13 cellular contexts compared by ENCODE assay signal in genomic region chrX:29903365-29903764, GRCh38.
DNase-seq lines count a peak whose midpoint lies in the region; ATAC-seq and TF ChIP-seq lines count a peak whose summit lies in the region.
"Had no signal": no experiment of that assay in that cellular context is flagged by ENCODE, and none has a peak within 500 bp of the region (broad histone marks: within the 10 kb centered on the region; RNA-seq: fewer than 3 reads in every experiment).

No MANE protein-coding gene starts in this region.

- no peak for TF ChIP-seq POLR2A in esophagus muscularis mucosa (IDR thresholded peaks at IDR 0.05; ENCODE audit: low read depth)
- no peak for TF ChIP-seq POLR2A in prostate gland (IDR thresholded peaks at IDR 0.05)

- H3K27ac ChIP-seq in Panc1 (ENCODE audit: low read length) (no peak overlapping the region), esophagus muscularis mucosa (replicated peaks in 1 of 4) (no peak overlapping the region), prostate gland (no peak overlapping the region)
- H3K27ac ChIP-seq: body of pancreas had no signal

- POLR2A ChIA-PET in Panc1 (lab: Charles Lee), result interaction anchor here (0.7 kb wide), 1 partner anchor 1315 kb away, joined by 3 read pairs; no protein-coding TSS in a partner anchor

- H3K4me3 ChIP-seq in GM12875 (ENCODE audit: low read depth, low read length) (no peak overlapping the region), Panc1 (ENCODE audit: low read depth in 2 of 2, low read length in 2 of 2) (no peak overlapping the region), esophagus muscularis mucosa (no peak overlapping the region), prostate gland (no peak overlapping the region)
- H3K4me3 ChIP-seq: body of pancreas had no signal

- in situ Hi-C loops in Panc1 (cut with HindIII; ENCODE audit: low pct_unique_long_range_greater_than_20kb, low sequenced_read_pairs), result no loop called here

- BruUV-seq in Panc1 (replicated peaks; lab: Mats Ljungman, UMichigan), result no TSS peak

- no peak overlapping the region for H3K4me3 Mint-ChIP-seq in osteocyte (ENCODE audit: unreplicated experiment)

- H3K27me3 Mint-ChIP-seq in osteocyte (ENCODE audit: unreplicated experiment), result no peaks in the 10 kb centered on the region

- TF ChIP-seq CTCF in GM12875 (IDR thresholded peaks at IDR 0.05; ENCODE audit: borderline replicate concordance, insufficient read depth, low read depth, low read length), result peak; percentile 24; the same call in 1 of the 2 replicates
- TF ChIP-seq CTCF in Panc1 (IDR thresholded peaks at IDR 0.05), result peak; percentile 56; the same call in 1 of the 2 replicates
- peak; percentile 15 to 39 (median 26) for TF ChIP-seq CTCF in esophagus muscularis mucosa (IDR thresholded peaks at IDR 0.05)
- TF ChIP-seq CTCF in osteocyte (IDR thresholded peaks at IDR 0.05), result peak; percentile 52
- TF ChIP-seq CTCF in prostate gland (IDR thresholded peaks at IDR 0.05), result peak in 2 of 4 experiments; percentile 10 to 29

- no peaks in the 10 kb centered on the region for H3K9me3 Mint-ChIP-seq in osteocyte (ENCODE audit: unreplicated experiment)

- intact Hi-C loops in Panc1 (cut with micrococcal nuclease; ENCODE audit: unreplicated experiment), result no loop called here
- intact Hi-C loops in esophagus muscularis mucosa (cut with DNase I), result no loop called here
- intact Hi-C loops in prostate gland (cut with DNase I), result no loop called here

- ATAC-seq in Panc1 (no peak), HG02973 (IDR thresholded peaks at IDR 0.05; ENCODE audit: unreplicated experiment) (no peak)
- ATAC-seq: body of pancreas had no signal

- TF ChIP-seq EP300 in esophagus muscularis mucosa (IDR thresholded peaks at IDR 0.05), result no peak

- H3K36me3 ChIP-seq in Panc1 (ENCODE audit: control insufficient read depth, insufficient read depth, low read length) (no peaks in the 10 kb centered on the region), esophagus muscularis mucosa (no peaks in the 10 kb centered on the region), prostate gland (no peaks in the 10 kb centered on the region)

- H3K9me3 ChIP-seq in Panc1 (ENCODE audit: control insufficient read depth, insufficient read depth, low read depth, low read length) (peaks cover 4% of the 10 kb centered on the region; the same call in 1 of the 2 replicates), esophagus muscularis mucosa (no peaks in the 10 kb centered on the region), prostate gland (no peaks in the 10 kb centered on the region)
- H3K9me3 ChIP-seq: body of pancreas had no signal

- H3K27me3 ChIP-seq in Panc1 (ENCODE audit: control insufficient read depth, insufficient read depth, low read length) (no peaks in the 10 kb centered on the region), esophagus muscularis mucosa (no peaks in the 10 kb centered on the region), prostate gland (replicated peaks; ENCODE audit: insufficient read depth) (no peaks in the 10 kb centered on the region)
- H3K27me3 ChIP-seq: body of pancreas had no signal

- H3K4me1 Mint-ChIP-seq in osteocyte (ENCODE audit: unreplicated experiment), result no peaks in the 10 kb centered on the region

- no peaks in the 10 kb centered on the region for H3K36me3 Mint-ChIP-seq in osteocyte (ENCODE audit: unreplicated experiment)

- CTCF ChIA-PET in Panc1 (lab: Charles Lee), result no interaction called here

- no peak overlapping the region for H3K27ac Mint-ChIP-seq in osteocyte (ENCODE audit: unreplicated experiment)

- DNase-seq in Panc1 (ENCODE audit: low read depth, low spot score), result no peak
- DNase-seq in esophagus muscularis mucosa (ENCODE audit: extremely low spot score), result no peak
- DNase-seq in osteocyte (ENCODE audit: extremely low spot score, unreplicated experiment), result no peak
- DNase-seq in NCI-H82 treated with DMSO at 0.1 percent for 48 hours (lab: John Stamatoyannopoulos, UW; ENCODE audit: unreplicated experiment), result no peak
- DNase-seq in dedifferentiated amniotic fluid mesenchymal stem cell (ENCODE audit: extremely low spot score), result no peak
- no peak for DNase-seq in prostate gland (ENCODE audit: low spot score)
- DNase-seq: activated CD8-positive, alpha-beta memory T cell treated with anti-CD3 and anti-CD28 coated beads, Interleukin-2, amount 50 U/mL, for 48 hours; body of pancreas; midbrain; NCI-H526 treated with DMSO at 0.1 percent for 48 hours; T-helper 2 cell had no signal

- no peaks in the 10 kb centered on the region for H3K4me1 ChIP-seq in Panc1 (ENCODE audit: control insufficient read depth, insufficient read depth, low read length)
- H3K4me1 ChIP-seq in esophagus muscularis mucosa, result no peaks in the 10 kb centered on the region
- no peaks in the 10 kb centered on the region for H3K4me1 ChIP-seq in prostate gland (replicated peaks)
- H3K4me1 ChIP-seq: body of pancreas had no signal
